ENCODE assay signal across 1 cellular context in the genomic region with DNA sequence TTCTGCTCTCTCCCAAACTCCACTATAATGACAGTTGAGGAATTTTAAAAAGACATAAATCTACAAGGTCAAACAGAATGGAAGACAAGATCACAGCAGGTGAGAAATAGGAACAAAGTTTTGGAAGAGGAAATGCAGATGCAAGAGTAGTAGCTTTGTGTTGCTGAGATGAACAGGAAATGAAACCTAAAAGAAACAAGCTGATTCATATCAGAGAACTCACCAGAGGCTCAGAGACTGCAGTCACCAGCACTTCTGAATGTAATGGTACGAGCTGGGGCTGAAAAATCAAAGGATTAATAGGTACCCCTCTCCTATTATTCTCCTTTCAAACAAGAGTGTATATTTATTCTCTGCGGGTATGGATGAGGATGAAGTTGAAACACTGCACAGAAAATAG.
TF ChIP-seq lines count a peak whose summit lies in the region.

No MANE protein-coding gene starts in this region.

TF ChIP-seq in GM23338, 12 proteins besides CTCF, POLR2A, EP300 and RAD21 (continued from another document):
- TF ChIP-seq, protein P1, sequence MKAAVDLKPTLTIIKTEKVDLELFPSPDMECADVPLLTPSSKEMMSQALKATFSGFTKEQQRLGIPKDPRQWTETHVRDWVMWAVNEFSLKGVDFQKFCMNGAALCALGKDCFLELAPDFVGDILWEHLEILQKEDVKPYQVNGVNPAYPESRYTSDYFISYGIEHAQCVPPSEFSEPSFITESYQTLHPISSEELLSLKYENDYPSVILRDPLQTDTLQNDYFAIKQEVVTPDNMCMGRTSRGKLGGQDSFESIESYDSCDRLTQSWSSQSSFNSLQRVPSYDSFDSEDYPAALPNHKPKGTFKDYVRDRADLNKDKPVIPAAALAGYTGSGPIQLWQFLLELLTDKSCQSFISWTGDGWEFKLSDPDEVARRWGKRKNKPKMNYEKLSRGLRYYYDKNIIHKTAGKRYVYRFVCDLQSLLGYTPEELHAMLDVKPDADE (IDR thresholded peaks at IDR 0.05), result no peak
- no peak for TF ChIP-seq ZNF331 (CRISPR knock-in tag; IDR thresholded peaks at IDR 0.05; ENCODE audit: low read depth)
- no peak for TF ChIP-seq CREB1 (CRISPR knock-in tag; IDR thresholded peaks at IDR 0.05; ENCODE audit: low read depth)
- TF ChIP-seq NANOG (IDR thresholded peaks at IDR 0.05; ENCODE audit: borderline replicate concordance), result no peak
